2 cellular contexts compared by ENCODE assay signal in the genomic region with DNA sequence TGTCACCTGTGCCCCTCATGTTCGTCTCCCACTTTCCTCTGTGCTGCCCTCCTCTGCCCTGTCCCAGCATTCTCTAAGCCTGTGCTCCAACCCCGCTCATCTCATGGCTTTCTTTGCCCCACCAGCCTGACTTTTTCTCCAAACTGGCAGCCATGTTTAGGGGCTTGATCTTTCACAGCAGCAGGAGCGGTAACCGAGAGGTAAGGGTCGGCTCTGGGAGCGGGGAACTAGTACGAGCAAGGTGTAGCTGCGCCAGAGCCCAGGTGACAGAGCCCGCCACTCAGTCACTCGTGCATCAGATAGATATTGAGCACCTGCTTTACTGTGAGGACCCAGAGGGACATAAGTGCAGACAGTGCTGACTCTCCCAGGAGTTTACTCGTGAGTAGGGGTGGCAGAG.
TF ChIP-seq lines count a peak whose summit lies in the region.

No MANE protein-coding gene starts in this region.

TF ChIP-seq in GM23338, 12 proteins besides CTCF, POLR2A, EP300 and RAD21 (continues in another document):
- no peak for TF ChIP-seq CREB1 (CRISPR knock-in tag; IDR thresholded peaks at IDR 0.05; ENCODE audit: low read depth)
- TF ChIP-seq POLR2AphosphoS5 (IDR thresholded peaks at IDR 0.05; ENCODE audit: low read depth): no peak
- TF ChIP-seq, protein P1, sequence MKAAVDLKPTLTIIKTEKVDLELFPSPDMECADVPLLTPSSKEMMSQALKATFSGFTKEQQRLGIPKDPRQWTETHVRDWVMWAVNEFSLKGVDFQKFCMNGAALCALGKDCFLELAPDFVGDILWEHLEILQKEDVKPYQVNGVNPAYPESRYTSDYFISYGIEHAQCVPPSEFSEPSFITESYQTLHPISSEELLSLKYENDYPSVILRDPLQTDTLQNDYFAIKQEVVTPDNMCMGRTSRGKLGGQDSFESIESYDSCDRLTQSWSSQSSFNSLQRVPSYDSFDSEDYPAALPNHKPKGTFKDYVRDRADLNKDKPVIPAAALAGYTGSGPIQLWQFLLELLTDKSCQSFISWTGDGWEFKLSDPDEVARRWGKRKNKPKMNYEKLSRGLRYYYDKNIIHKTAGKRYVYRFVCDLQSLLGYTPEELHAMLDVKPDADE (IDR thresholded peaks at IDR 0.05): no peak
- TF ChIP-seq, protein P2, sequence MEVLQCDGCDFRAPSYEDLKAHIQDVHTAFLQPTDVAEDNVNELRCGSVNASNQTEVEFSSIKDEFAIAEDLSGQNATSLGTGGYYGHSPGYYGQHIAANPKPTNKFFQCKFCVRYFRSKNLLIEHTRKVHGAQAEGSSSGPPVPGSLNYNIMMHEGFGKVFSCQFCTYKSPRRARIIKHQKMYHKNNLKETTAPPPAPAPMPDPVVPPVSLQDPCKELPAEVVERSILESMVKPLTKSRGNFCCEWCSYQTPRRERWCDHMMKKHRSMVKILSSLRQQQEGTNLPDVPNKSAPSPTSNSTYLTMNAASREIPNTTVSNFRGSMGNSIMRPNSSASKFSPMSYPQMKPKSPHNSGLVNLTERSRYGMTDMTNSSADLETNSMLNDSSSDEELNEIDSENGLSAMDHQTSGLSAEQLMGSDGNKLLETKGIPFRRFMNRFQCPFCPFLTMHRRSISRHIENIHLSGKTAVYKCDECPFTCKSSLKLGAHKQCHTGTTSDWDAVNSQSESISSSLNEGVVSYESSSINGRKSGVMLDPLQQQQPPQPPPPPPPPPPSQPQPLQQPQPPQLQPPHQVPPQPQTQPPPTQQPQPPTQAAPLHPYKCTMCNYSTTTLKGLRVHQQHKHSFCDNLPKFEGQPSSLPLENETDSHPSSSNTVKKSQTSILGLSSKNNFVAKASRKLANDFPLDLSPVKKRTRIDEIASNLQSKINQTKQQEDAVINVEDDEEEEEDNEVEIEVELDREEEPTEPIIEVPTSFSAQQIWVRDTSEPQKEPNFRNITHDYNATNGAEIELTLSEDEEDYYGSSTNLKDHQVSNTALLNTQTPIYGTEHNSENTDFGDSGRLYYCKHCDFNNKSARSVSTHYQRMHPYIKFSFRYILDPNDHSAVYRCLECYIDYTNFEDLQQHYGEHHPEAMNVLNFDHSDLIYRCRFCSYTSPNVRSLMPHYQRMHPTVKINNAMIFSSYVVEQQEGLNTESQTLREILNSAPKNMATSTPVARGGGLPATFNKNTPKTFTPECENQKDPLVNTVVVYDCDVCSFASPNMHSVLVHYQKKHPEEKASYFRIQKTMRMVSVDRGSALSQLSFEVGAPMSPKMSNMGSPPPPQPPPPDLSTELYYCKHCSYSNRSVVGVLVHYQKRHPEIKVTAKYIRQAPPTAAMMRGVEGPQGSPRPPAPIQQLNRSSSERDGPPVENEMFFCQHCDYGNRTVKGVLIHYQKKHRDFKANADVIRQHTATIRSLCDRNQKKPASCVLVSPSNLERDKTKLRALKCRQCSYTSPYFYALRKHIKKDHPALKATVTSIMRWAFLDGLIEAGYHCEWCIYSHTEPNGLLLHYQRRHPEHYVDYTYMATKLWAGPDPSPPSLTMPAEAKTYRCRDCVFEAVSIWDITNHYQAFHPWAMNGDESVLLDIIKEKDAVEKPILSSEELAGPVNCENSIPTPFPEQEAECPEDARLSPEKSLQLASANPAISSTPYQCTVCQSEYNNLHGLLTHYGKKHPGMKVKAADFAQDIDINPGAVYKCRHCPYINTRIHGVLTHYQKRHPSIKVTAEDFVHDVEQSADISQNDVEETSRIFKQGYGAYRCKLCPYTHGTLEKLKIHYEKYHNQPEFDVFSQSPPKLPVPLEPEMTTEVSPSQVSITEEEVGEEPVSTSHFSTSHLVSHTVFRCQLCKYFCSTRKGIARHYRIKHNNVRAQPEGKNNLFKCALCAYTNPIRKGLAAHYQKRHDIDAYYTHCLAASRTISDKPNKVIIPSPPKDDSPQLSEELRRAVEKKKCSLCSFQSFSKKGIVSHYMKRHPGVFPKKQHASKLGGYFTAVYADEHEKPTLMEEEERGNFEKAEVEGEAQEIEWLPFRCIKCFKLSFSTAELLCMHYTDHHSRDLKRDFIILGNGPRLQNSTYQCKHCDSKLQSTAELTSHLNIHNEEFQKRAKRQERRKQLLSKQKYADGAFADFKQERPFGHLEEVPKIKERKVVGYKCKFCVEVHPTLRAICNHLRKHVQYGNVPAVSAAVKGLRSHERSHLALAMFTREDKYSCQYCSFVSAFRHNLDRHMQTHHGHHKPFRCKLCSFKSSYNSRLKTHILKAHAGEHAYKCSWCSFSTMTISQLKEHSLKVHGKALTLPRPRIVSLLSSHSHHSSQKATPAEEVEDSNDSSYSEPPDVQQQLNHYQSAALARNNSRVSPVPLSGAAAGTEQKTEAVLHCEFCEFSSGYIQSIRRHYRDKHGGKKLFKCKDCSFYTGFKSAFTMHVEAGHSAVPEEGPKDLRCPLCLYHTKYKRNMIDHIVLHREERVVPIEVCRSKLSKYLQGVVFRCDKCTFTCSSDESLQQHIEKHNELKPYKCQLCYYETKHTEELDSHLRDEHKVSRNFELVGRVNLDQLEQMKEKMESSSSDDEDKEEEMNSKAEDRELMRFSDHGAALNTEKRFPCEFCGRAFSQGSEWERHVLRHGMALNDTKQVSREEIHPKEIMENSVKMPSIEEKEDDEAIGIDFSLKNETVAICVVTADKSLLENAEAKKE (CRISPR knock-in tag; IDR thresholded peaks at IDR 0.05): no peak
- TF ChIP-seq JUNB (IDR thresholded peaks at IDR 0.05; ENCODE audit: unreplicated experiment): no peak
- no peak for TF ChIP-seq ZNF114 (CRISPR knock-in tag; IDR thresholded peaks at IDR 0.05)
- TF ChIP-seq NANOG (IDR thresholded peaks at IDR 0.05; ENCODE audit: borderline replicate concordance): no peak
- no peak for TF ChIP-seq EZH2 (IDR thresholded peaks at IDR 0.05; ENCODE audit: low read depth, unreplicated experiment)
- no peak for TF ChIP-seq STAT1 (IDR thresholded peaks at IDR 0.05; ENCODE audit: unreplicated experiment)
- TF ChIP-seq, protein P3, sequence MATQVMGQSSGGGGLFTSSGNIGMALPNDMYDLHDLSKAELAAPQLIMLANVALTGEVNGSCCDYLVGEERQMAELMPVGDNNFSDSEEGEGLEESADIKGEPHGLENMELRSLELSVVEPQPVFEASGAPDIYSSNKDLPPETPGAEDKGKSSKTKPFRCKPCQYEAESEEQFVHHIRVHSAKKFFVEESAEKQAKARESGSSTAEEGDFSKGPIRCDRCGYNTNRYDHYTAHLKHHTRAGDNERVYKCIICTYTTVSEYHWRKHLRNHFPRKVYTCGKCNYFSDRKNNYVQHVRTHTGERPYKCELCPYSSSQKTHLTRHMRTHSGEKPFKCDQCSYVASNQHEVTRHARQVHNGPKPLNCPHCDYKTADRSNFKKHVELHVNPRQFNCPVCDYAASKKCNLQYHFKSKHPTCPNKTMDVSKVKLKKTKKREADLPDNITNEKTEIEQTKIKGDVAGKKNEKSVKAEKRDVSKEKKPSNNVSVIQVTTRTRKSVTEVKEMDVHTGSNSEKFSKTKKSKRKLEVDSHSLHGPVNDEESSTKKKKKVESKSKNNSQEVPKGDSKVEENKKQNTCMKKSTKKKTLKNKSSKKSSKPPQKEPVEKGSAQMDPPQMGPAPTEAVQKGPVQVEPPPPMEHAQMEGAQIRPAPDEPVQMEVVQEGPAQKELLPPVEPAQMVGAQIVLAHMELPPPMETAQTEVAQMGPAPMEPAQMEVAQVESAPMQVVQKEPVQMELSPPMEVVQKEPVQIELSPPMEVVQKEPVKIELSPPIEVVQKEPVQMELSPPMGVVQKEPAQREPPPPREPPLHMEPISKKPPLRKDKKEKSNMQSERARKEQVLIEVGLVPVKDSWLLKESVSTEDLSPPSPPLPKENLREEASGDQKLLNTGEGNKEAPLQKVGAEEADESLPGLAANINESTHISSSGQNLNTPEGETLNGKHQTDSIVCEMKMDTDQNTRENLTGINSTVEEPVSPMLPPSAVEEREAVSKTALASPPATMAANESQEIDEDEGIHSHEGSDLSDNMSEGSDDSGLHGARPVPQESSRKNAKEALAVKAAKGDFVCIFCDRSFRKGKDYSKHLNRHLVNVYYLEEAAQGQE (IDR thresholded peaks at IDR 0.05; ENCODE audit: unreplicated experiment): no peak

TF ChIP-seq in WTC11, 78 proteins besides CTCF, POLR2A, EP300 and RAD21:
- TF ChIP-seq, protein P4, sequence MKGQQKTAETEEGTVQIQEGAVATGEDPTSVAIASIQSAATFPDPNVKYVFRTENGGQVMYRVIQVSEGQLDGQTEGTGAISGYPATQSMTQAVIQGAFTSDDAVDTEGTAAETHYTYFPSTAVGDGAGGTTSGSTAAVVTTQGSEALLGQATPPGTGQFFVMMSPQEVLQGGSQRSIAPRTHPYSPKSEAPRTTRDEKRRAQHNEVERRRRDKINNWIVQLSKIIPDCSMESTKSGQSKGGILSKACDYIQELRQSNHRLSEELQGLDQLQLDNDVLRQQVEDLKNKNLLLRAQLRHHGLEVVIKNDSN (CRISPR knock-in tag; IDR thresholded peaks at IDR 0.05): no peak
- TF ChIP-seq ZNF138 (CRISPR knock-in tag; conservative IDR thresholded peaks at IDR 0.05) (no peak), FOXJ3 (CRISPR knock-in tag; IDR thresholded peaks at IDR 0.05; ENCODE audit: borderline replicate concordance) (no peak), HMGA2 (CRISPR knock-in tag; IDR thresholded peaks at IDR 0.05) (no peak), TEAD4 (CRISPR knock-in tag; IDR thresholded peaks at IDR 0.05) (no peak), ZNF396 (CRISPR knock-in tag; IDR thresholded peaks at IDR 0.05; ENCODE audit: borderline replicate concordance) (no peak), ATF1 (CRISPR knock-in tag; IDR thresholded peaks at IDR 0.05) (no peak), GRHL2 (CRISPR knock-in tag; IDR thresholded peaks at IDR 0.05; ENCODE audit: insufficient replicate concordance, severe bottlenecking) (no peak), JAZF1 (CRISPR knock-in tag; IDR thresholded peaks at IDR 0.05) (no peak), CBFB (CRISPR knock-in tag; IDR thresholded peaks at IDR 0.05; ENCODE audit: low read depth) (no peak), NR2C2 (CRISPR knock-in tag; IDR thresholded peaks at IDR 0.05) (no peak), ZNF416 (CRISPR knock-in tag; IDR thresholded peaks at IDR 0.05) (no peak), MYBL2 (CRISPR knock-in tag; IDR thresholded peaks at IDR 0.05) (no peak), FOXP1 (CRISPR knock-in tag; IDR thresholded peaks at IDR 0.05; ENCODE audit: borderline replicate concordance) (no peak), ZNF219 (CRISPR knock-in tag; IDR thresholded peaks at IDR 0.05; ENCODE audit: borderline replicate concordance) (no peak)
- TF ChIP-seq, protein P5, sequence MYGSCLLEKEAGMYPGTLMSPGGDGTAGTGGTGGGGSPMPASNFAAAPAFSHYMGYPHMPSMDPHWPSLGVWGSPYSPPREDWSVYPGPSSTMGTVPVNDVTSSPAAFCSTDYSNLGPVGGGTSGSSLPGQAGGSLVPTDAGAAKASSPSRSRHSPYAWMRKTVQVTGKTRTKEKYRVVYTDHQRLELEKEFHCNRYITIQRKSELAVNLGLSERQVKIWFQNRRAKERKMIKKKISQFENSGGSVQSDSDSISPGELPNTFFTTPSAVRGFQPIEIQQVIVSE (CRISPR knock-in tag; IDR thresholded peaks at IDR 0.05; ENCODE audit: borderline replicate concordance): no peak
- TF ChIP-seq, protein P6, sequence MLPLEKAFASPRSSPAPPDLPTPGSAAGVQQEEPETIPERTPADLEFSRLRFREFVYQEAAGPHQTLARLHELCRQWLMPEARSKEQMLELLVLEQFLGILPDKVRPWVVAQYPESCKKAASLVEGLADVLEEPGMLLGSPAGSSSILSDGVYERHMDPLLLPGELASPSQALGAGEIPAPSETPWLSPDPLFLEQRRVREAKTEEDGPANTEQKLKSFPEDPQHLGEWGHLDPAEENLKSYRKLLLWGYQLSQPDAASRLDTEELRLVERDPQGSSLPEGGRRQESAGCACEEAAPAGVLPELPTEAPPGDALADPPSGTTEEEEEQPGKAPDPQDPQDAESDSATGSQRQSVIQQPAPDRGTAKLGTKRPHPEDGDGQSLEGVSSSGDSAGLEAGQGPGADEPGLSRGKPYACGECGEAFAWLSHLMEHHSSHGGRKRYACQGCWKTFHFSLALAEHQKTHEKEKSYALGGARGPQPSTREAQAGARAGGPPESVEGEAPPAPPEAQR (CRISPR knock-in tag; IDR thresholded peaks at IDR 0.05): no peak
- TF ChIP-seq, protein P7, sequence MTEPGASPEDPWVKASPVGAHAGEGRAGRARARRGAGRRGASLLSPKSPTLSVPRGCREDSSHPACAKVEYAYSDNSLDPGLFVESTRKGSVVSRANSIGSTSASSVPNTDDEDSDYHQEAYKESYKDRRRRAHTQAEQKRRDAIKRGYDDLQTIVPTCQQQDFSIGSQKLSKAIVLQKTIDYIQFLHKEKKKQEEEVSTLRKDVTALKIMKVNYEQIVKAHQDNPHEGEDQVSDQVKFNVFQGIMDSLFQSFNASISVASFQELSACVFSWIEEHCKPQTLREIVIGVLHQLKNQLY (CRISPR knock-in tag; IDR thresholded peaks at IDR 0.05): no peak
- TF ChIP-seq, protein P8, sequence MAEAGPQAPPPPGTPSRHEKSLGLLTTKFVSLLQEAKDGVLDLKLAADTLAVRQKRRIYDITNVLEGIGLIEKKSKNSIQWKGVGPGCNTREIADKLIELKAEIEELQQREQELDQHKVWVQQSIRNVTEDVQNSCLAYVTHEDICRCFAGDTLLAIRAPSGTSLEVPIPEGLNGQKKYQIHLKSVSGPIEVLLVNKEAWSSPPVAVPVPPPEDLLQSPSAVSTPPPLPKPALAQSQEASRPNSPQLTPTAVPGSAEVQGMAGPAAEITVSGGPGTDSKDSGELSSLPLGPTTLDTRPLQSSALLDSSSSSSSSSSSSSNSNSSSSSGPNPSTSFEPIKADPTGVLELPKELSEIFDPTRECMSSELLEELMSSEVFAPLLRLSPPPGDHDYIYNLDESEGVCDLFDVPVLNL (CRISPR knock-in tag; IDR thresholded peaks at IDR 0.05; ENCODE audit: borderline replicate concordance, low read depth): no peak
- TF ChIP-seq, protein P9, sequence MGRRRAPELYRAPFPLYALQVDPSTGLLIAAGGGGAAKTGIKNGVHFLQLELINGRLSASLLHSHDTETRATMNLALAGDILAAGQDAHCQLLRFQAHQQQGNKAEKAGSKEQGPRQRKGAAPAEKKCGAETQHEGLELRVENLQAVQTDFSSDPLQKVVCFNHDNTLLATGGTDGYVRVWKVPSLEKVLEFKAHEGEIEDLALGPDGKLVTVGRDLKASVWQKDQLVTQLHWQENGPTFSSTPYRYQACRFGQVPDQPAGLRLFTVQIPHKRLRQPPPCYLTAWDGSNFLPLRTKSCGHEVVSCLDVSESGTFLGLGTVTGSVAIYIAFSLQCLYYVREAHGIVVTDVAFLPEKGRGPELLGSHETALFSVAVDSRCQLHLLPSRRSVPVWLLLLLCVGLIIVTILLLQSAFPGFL (CRISPR knock-in tag; IDR thresholded peaks at IDR 0.05; ENCODE audit: borderline replicate concordance): no peak
